ENCODE assay signal across 1 cellular context in the genomic region with DNA sequence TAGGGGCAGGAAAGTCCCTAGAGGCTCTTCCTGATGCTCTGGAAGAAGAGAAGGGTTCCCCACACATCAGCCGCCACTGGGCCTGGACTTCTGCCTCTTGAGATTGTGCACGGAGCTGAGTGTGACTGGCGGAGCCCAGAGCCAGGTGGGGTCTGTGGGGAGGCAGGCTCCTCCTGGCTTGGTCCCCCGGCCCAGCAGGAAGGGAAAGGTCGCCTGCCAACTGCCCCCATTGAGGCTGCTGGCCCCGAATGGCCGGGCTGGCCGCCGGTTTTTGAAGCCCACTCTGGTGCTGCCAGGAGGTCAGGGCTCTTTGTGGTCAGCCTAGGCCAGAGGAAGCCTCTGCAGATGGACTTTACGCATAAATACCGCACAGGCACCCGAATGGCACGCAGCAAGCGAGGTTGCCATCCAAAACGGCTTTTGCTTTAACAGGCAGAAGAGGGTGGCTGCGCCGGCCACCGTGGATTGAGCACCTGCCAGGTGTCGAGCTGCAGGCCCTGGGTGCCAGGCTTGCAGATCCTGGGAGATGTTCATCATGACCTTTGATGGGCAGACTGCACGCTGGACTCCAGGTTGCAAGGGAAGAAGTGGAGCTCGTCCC.
TF ChIP-seq lines count a peak whose summit lies in the region.

No MANE protein-coding gene starts in this region.

TF ChIP-seq in GM23338, 12 proteins besides CTCF, POLR2A, EP300 and RAD21 (continued from another document):
- TF ChIP-seq, protein P1, sequence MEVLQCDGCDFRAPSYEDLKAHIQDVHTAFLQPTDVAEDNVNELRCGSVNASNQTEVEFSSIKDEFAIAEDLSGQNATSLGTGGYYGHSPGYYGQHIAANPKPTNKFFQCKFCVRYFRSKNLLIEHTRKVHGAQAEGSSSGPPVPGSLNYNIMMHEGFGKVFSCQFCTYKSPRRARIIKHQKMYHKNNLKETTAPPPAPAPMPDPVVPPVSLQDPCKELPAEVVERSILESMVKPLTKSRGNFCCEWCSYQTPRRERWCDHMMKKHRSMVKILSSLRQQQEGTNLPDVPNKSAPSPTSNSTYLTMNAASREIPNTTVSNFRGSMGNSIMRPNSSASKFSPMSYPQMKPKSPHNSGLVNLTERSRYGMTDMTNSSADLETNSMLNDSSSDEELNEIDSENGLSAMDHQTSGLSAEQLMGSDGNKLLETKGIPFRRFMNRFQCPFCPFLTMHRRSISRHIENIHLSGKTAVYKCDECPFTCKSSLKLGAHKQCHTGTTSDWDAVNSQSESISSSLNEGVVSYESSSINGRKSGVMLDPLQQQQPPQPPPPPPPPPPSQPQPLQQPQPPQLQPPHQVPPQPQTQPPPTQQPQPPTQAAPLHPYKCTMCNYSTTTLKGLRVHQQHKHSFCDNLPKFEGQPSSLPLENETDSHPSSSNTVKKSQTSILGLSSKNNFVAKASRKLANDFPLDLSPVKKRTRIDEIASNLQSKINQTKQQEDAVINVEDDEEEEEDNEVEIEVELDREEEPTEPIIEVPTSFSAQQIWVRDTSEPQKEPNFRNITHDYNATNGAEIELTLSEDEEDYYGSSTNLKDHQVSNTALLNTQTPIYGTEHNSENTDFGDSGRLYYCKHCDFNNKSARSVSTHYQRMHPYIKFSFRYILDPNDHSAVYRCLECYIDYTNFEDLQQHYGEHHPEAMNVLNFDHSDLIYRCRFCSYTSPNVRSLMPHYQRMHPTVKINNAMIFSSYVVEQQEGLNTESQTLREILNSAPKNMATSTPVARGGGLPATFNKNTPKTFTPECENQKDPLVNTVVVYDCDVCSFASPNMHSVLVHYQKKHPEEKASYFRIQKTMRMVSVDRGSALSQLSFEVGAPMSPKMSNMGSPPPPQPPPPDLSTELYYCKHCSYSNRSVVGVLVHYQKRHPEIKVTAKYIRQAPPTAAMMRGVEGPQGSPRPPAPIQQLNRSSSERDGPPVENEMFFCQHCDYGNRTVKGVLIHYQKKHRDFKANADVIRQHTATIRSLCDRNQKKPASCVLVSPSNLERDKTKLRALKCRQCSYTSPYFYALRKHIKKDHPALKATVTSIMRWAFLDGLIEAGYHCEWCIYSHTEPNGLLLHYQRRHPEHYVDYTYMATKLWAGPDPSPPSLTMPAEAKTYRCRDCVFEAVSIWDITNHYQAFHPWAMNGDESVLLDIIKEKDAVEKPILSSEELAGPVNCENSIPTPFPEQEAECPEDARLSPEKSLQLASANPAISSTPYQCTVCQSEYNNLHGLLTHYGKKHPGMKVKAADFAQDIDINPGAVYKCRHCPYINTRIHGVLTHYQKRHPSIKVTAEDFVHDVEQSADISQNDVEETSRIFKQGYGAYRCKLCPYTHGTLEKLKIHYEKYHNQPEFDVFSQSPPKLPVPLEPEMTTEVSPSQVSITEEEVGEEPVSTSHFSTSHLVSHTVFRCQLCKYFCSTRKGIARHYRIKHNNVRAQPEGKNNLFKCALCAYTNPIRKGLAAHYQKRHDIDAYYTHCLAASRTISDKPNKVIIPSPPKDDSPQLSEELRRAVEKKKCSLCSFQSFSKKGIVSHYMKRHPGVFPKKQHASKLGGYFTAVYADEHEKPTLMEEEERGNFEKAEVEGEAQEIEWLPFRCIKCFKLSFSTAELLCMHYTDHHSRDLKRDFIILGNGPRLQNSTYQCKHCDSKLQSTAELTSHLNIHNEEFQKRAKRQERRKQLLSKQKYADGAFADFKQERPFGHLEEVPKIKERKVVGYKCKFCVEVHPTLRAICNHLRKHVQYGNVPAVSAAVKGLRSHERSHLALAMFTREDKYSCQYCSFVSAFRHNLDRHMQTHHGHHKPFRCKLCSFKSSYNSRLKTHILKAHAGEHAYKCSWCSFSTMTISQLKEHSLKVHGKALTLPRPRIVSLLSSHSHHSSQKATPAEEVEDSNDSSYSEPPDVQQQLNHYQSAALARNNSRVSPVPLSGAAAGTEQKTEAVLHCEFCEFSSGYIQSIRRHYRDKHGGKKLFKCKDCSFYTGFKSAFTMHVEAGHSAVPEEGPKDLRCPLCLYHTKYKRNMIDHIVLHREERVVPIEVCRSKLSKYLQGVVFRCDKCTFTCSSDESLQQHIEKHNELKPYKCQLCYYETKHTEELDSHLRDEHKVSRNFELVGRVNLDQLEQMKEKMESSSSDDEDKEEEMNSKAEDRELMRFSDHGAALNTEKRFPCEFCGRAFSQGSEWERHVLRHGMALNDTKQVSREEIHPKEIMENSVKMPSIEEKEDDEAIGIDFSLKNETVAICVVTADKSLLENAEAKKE (CRISPR knock-in tag; IDR thresholded peaks at IDR 0.05) = no peak
